ENCODE assay signal across 11 cellular contexts in the genomic region with DNA sequence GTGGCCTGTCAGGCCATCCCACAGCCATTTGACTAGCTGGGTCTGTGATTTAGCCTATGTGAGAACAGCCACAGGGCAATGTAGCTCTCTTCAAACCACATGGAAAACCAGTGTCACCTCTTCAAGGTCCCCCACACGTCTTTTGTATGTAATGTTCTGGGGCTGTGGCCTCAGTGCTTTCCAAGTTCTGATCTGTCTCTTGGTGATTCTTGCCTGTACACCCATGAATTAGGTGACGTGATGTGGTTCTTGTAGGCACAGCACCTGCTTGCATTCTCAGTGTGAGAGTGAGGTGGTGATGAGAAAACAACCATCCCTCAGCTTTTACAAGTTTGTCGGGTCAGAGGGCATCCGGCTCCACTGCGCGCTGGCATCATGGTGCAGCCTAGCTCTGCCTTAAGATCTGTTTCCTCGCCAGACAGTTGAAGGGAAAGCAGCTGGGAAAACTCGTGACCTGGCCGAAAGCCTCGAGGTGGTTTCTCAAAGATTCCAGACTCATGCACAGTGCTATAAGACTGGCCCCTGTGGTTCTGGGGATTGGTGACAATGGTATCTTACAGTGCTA.
DNase-seq lines count a peak whose midpoint lies in the region; ATAC-seq, FAIRE-seq and TF ChIP-seq lines count a peak whose summit lies in the region.
"Had no signal": no experiment of that assay in that cellular context is flagged by ENCODE, and none has a peak within 500 bp of the region (broad histone marks: within the 10 kb centered on the region; RNA-seq: fewer than 3 reads in every experiment).

No MANE protein-coding gene starts in this region.

- H3K27ac Mint-ChIP-seq in activated naive CD4-positive, alpha-beta T cell treated with anti-CD3 and anti-CD28 coated beads, Interleukin-2, amount 50 U/mL, for 24 hours: peak overlapping the region; percentile 55
- H3K27ac Mint-ChIP-seq: T-helper 1 cell treated with Interleukin-12 subunit alpha and Interleukin-12 subunit beta and Interleukin-4 antibody, amounts not matched to agents 30 μg/mL and 1 μg/mL, for 36 hours had no signal

- H3K9me3 Mint-ChIP-seq in activated naive CD4-positive, alpha-beta T cell treated with anti-CD3 and anti-CD28 coated beads, Interleukin-2, amount 50 U/mL, for 24 hours: peaks cover 6% of the 10 kb centered on the region

- H3K27me3 Mint-ChIP-seq in activated naive CD4-positive, alpha-beta T cell treated with anti-CD3 and anti-CD28 coated beads, Interleukin-2, amount 50 U/mL, for 24 hours: no peaks in the 10 kb centered on the region

- intact Hi-C loops in endothelial cell of umbilical vein (cut with micrococcal nuclease): no loop called here
- intact Hi-C loops in upper lobe of right lung (cut with DNase I): no loop called here

- peaks cover 40% of the 10 kb centered on the region for H3K4me1 Mint-ChIP-seq in activated naive CD4-positive, alpha-beta T cell treated with anti-CD3 and anti-CD28 coated beads, Interleukin-2, amount 50 U/mL, for 24 hours

- H3K9me3 ChIP-seq in endothelial cell of umbilical vein (replicated peaks; ENCODE audit: control insufficient read depth, insufficient read depth, low read length): no peaks in the 10 kb centered on the region
- peaks cover 0 to 6% of the 10 kb centered on the region in 2 donors for H3K9me3 ChIP-seq in muscle layer of duodenum (ENCODE audit: control insufficient read depth in 1 of 2, low read length in 2 of 2)
- peaks cover 9% of the 10 kb centered on the region for H3K9me3 ChIP-seq in upper lobe of right lung
- H3K9me3 ChIP-seq: neutrophil had no signal

- H2AFZ ChIP-seq in endothelial cell of umbilical vein (ENCODE audit: low read depth, low read length): no peak overlapping the region

- peaks cover 60% of the 10 kb centered on the region for H3K79me2 ChIP-seq in endothelial cell of umbilical vein (ENCODE audit: control insufficient read depth, insufficient read depth, low read length)

- H3K4me1 ChIP-seq in endothelial cell of umbilical vein (ENCODE audit: control insufficient read depth, extremely low read depth, insufficient read depth, low read length) (peaks cover 81% of the 10 kb centered on the region), muscle layer of duodenum (ENCODE audit: control insufficient read depth in 1 of 2, insufficient read depth in 2 of 2, low read length in 2 of 2) (peaks cover 34 to 60% of the 10 kb centered on the region in 2 donors), upper lobe of right lung (peaks cover 71% of the 10 kb centered on the region)

- peaks cover 9% of the 10 kb centered on the region for H3K36me3 Mint-ChIP-seq in activated naive CD4-positive, alpha-beta T cell treated with anti-CD3 and anti-CD28 coated beads, Interleukin-2, amount 50 U/mL, for 24 hours

- H3K9ac ChIP-seq in endothelial cell of umbilical vein (replicated peaks; ENCODE audit: extremely low read depth, insufficient read depth, low read length): no peak overlapping the region

- ATAC-seq in upper lobe of right lung (peak; percentile 39), HG03280 (IDR thresholded peaks at IDR 0.05; ENCODE audit: unreplicated experiment) (no peak)

- H3K9me1 ChIP-seq in endothelial cell of umbilical vein (replicated peaks; ENCODE audit: control insufficient read depth, extremely low read depth, insufficient read depth, low read length): no peaks in the 10 kb centered on the region

- POLR2A ChIA-PET in endothelial cell of umbilical vein (lab: Charles Lee): interaction anchor here (1.3 kb wide), 1 partner anchor 24 kb away, joined by 4 read pairs; no protein-coding TSS in a partner anchor

- dilution Hi-C loops in endothelial cell of umbilical vein (cut with MboI; ENCODE audit: extremely low pct_ligation_motif_present, low sequenced_read_pairs): no loop called here

- H4K20me1 ChIP-seq in endothelial cell of umbilical vein (replicated peaks; ENCODE audit: control insufficient read depth, extremely low read depth, insufficient read depth, low read length): no peaks in the 10 kb centered on the region

- no peak overlapping the region for H3K4me2 ChIP-seq in endothelial cell of umbilical vein (ENCODE audit: insufficient read depth, low read length)

- TF ChIP-seq CTCF in endothelial cell of umbilical vein (IDR thresholded peaks at IDR 0.05; ENCODE audit: extremely low read depth in 1 of 2, insufficient read depth in 1 of 2, low read depth in 1 of 2, low read length in 2 of 2): no peak
- no peak for TF ChIP-seq CTCF in upper lobe of right lung (IDR thresholded peaks at IDR 0.05)

- H3K36me3 ChIP-seq in endothelial cell of umbilical vein (ENCODE audit: control insufficient read depth in 2 of 2, extremely low read depth in 1 of 2, insufficient read depth in 2 of 2, low read length in 2 of 2) (peaks cover 0 to 2% of the 10 kb centered on the region in 2 experiments), muscle layer of duodenum (ENCODE audit: control insufficient read depth in 1 of 2, insufficient read depth in 2 of 2, low read length in 2 of 2) (peaks cover 0 to 3% of the 10 kb centered on the region in 2 donors), upper lobe of right lung (peaks cover 11% of the 10 kb centered on the region)
- H3K36me3 ChIP-seq: neutrophil had no signal

- CTCF ChIA-PET in endothelial cell of umbilical vein (lab: Charles Lee): interaction anchor here (1.4 to 4.0 kb wide), 3 partner anchors 10 to 63 kb away, joined by 4 to 24 read pairs (median 7); no protein-coding TSS in a partner anchor

- H3K27me3 ChIP-seq in endothelial cell of umbilical vein (ENCODE audit: control insufficient read depth in 2 of 2, insufficient read depth in 2 of 2, low read length in 2 of 2): no peaks in the 10 kb centered on the region
- H3K27me3 ChIP-seq in muscle layer of duodenum (ENCODE audit: low read depth, low read length): no peaks in the 10 kb centered on the region
- H3K27me3 ChIP-seq in upper lobe of right lung: no peaks in the 10 kb centered on the region
- H3K27me3 ChIP-seq: neutrophil had no signal

- DNase-seq in activated naive CD4-positive, alpha-beta T cell (lab: John Stamatoyannopoulos, UW): no peak
- DNase-seq in endothelial cell of umbilical vein (ENCODE audit: low read depth, low spot score) (peak; percentile 85), upper lobe of right lung (peak; percentile 65), GM12891 (ENCODE audit: insufficient read length, low spot score) (no peak), HK-2 (ENCODE audit: unreplicated experiment) (no peak)
- DNase-seq: AML-193 had no signal

- no TSS peak for BruUV-seq in endothelial cell of umbilical vein (replicated peaks; lab: Mats Ljungman, UMichigan)

- FAIRE-seq in endothelial cell of umbilical vein (lab: Jason Lieb, UNC): no peak
- no peak for FAIRE-seq in GM12891 (lab: Jason Lieb, UNC)

- TF ChIP-seq POLR2A in endothelial cell of umbilical vein (IDR thresholded peaks at IDR 0.05; ENCODE audit: low read depth, low read length): no peak
- no peak for TF ChIP-seq POLR2A in GM12891 (IDR thresholded peaks at IDR 0.05; ENCODE audit: low read depth, low read length)

- H3K4me3 Mint-ChIP-seq in activated naive CD4-positive, alpha-beta T cell treated with anti-CD3 and anti-CD28 coated beads, Interleukin-2, amount 50 U/mL, for 24 hours: no peak overlapping the region
- H3K4me3 Mint-ChIP-seq: T-helper 1 cell treated with Interleukin-12 subunit alpha and Interleukin-12 subunit beta and Interleukin-4 antibody, amounts not matched to agents 30 μg/mL and 1 μg/mL, for 36 hours had no signal

- H3K27ac ChIP-seq in endothelial cell of umbilical vein (ENCODE audit: insufficient read depth, low read depth, low read length) (peak overlapping the region; percentile 97), muscle layer of duodenum (ENCODE audit: low read length) (peak overlapping the region; percentile 61), upper lobe of right lung (peak overlapping the region; percentile 63)
- H3K27ac ChIP-seq: neutrophil had no signal

- no peak overlapping the region for H3K4me3 ChIP-seq in endothelial cell of umbilical vein (replicated peaks in 1 of 3; ENCODE audit: insufficient read depth in 1 of 3, low read depth in 1 of 3, low read length in 3 of 3)
- no peak overlapping the region for H3K4me3 ChIP-seq in muscle layer of duodenum (ENCODE audit: low read depth in 1 of 2, low read length in 2 of 2)
- no peak overlapping the region for H3K4me3 ChIP-seq in upper lobe of right lung

TF ChIP-seq in endothelial cell of umbilical vein, 7 proteins besides CTCF, POLR2A, EP300 and RAD21:
- TF ChIP-seq GATA2 (IDR thresholded peaks at IDR 0.05; ENCODE audit: insufficient read depth, insufficient read length, low read depth, low read length) (no peak), FOS (IDR thresholded peaks at IDR 0.05; ENCODE audit: borderline replicate concordance, insufficient read depth, low read length) (no peak), EZH2 (IDR thresholded peaks at IDR 0.05; ENCODE audit: borderline replicate concordance, low read depth, low read length, severe bottlenecking) (no peak)
- TF ChIP-seq, protein P1, sequence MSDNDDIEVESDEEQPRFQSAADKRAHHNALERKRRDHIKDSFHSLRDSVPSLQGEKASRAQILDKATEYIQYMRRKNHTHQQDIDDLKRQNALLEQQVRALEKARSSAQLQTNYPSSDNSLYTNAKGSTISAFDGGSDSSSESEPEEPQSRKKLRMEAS (IDR thresholded peaks at IDR 0.05; ENCODE audit: insufficient read depth, insufficient read length): no peak
TF ChIP-seq in endothelial cell of umbilical vein: peak in this region for 0.

TF ChIP-seq in GM12891, 5 proteins besides CTCF, POLR2A, EP300 and RAD21:
- TF ChIP-seq SPI1 (IDR thresholded peaks at IDR 0.05; ENCODE audit: low read depth, low read length) (no peak), POU2F2 (IDR thresholded peaks at IDR 0.05; ENCODE audit: low read depth, low read length) (no peak), PAX5 (IDR thresholded peaks at IDR 0.05; ENCODE audit: insufficient read depth, low read length, severe bottlenecking) (no peak), TAF1 (IDR thresholded peaks at IDR 0.05; ENCODE audit: low read depth, low read length) (no peak), POLR2AphosphoS5 (IDR thresholded peaks at IDR 0.05; ENCODE audit: low read depth, low read length) (no peak)

Comparison
In these comparisons a context has a peak if more than half of its experiments do, and no peak if none do; other contexts are left out.
1. DNase-seq: peak in endothelial cell of umbilical vein (single experiment) and upper lobe of right lung (single experiment); none in activated naive CD4-positive, alpha-beta T cell (0 of 4), GM12891 (single experiment) and HK-2 (single experiment).
2. Peak in every context shown above with its lines, with median percentiles within 50 percentile points of each other: H3K27ac ChIP-seq.